Comparison of ENCODE assay signal across 16 cellular contexts in the genomic region with DNA sequence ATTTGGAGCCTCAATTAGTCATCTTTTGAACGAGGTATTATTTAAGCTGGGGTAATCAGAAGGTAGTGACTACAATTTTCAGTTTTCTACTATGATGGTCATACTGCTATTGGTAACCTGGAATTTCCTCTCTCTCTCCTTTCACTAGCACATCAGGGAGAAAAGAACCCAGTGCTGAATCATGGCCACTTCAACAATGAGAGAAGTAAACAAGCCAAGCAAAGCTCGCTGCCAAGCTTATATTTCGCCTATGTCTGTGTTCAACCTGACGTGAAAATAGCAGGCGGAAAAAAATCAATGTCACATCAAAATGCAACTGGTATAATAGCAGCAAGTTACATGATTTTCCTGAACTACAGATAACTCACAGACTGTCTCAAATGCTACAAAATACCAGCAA. TPM values are rescaled to one million over a fixed set of nuclear protein-coding genes. Genes with fewer than 3 reads are reported as not detected.
DNase-seq lines count a peak whose midpoint lies in the region; ATAC-seq and TF ChIP-seq lines count a peak whose summit lies in the region.
"Had no signal": no experiment of that assay in that cellular context is flagged by ENCODE, and none has a peak within 500 bp of the region (broad histone marks: within the 10 kb centered on the region; RNA-seq: fewer than 3 reads in every experiment).

No MANE protein-coding gene starts in this region.

- no peak for TF ChIP-seq POLR2A in GM18505 (IDR thresholded peaks at IDR 0.05; ENCODE audit: borderline replicate concordance, extremely low read depth, insufficient read depth, insufficient read length)

- H3K4me2 ChIP-seq in osteoblast (ENCODE audit: insufficient read depth, low read length), result no peak overlapping the region

- H3K79me2 ChIP-seq in osteoblast (ENCODE audit: insufficient read depth, low read length), result peaks cover 49% of the 10 kb centered on the region

- H3K27me3 ChIP-seq in osteoblast (ENCODE audit: insufficient read depth, low read length), result no peaks in the 10 kb centered on the region
- H3K27me3 ChIP-seq in H7 (ENCODE audit: control insufficient read depth, insufficient read depth, low read length), result no peaks in the 10 kb centered on the region
- H3K27me3 ChIP-seq: esophagus muscularis mucosa had no signal

- H3K4me3 ChIP-seq in choroid plexus epithelial cell (ENCODE audit: low read depth, low read length), result no peak overlapping the region
- H3K4me3 ChIP-seq in osteoblast (ENCODE audit: insufficient read depth, low read length), result no peak overlapping the region
- H3K4me3 ChIP-seq in H7 (ENCODE audit: insufficient read depth, low read depth, low read length), result no peak overlapping the region
- H3K4me3 ChIP-seq: esophagus muscularis mucosa had no signal

- H3K9me3 ChIP-seq in osteoblast (ENCODE audit: low read depth, low read length), result no peaks in the 10 kb centered on the region
- H3K9me3 ChIP-seq: esophagus muscularis mucosa had no signal

- peaks cover 21% of the 10 kb centered on the region for H3K4me1 ChIP-seq in osteoblast (ENCODE audit: insufficient read depth, low read length)

- H2AFZ ChIP-seq in osteoblast (ENCODE audit: low read length), result no peak overlapping the region

- H3K27ac ChIP-seq in osteoblast (ENCODE audit: low read depth, low read length), result no peak overlapping the region
- H3K27ac ChIP-seq: esophagus muscularis mucosa, RWPE1 had no signal

- peak; percentile 50 for DNase-seq in H4 (ENCODE audit: low spot score)
- peak; percentile 43 for DNase-seq in NCI-H345 treated with DMSO at 0.1 percent for 48 hours (lab: John Stamatoyannopoulos, UW; ENCODE audit: unreplicated experiment)
- DNase-seq in choroid plexus epithelial cell (ENCODE audit: low read depth), result peak; percentile 68
- DNase-seq in osteoblast (ENCODE audit: insufficient read length, low spot score, missing footprints), result peak; percentile 71
- DNase-seq in H7, result no peak
- DNase-seq in NCI-H2196 (lab: John Stamatoyannopoulos, UW; ENCODE audit: unreplicated experiment), result no peak
- DNase-seq: activated CD8-positive, alpha-beta T cell treated with anti-CD3 and anti-CD28 coated beads, Interleukin-2, amount 10 ng/mL, durations not matched to agents 7 days and 5 days; activated gamma-delta T cell; cerebellar nuclear complex; KBM-7; NCI-H524; retina had no signal

- no peaks in the 10 kb centered on the region for H4K20me1 ChIP-seq in osteoblast (ENCODE audit: insufficient read depth, low read length)

- no peak for TF ChIP-seq CTCF in choroid plexus epithelial cell (conservative IDR thresholded peaks at IDR 0.05; ENCODE audit: low read depth, low read length)
- TF ChIP-seq CTCF in osteoblast (IDR thresholded peaks at IDR 0.05; ENCODE audit: extremely low read depth, low read depth, low read length), result no peak

- no peaks in the 10 kb centered on the region for H3K36me3 ChIP-seq in osteoblast (ENCODE audit: insufficient read depth, low read length)
- no peaks in the 10 kb centered on the region for H3K36me3 ChIP-seq in H7 (replicated peaks; ENCODE audit: control insufficient read depth, insufficient read depth, low read length)
- H3K36me3 ChIP-seq: esophagus muscularis mucosa had no signal

- ATAC-seq in GM18505 (IDR thresholded peaks at IDR 0.05; ENCODE audit: unreplicated experiment) (no peak), GM21360 (IDR thresholded peaks at IDR 0.05; ENCODE audit: unreplicated experiment) (no peak)
- ATAC-seq: activated CD8-positive, alpha-beta T cell treated with anti-CD3 and anti-CD28 coated beads, Interleukin-2, amount 10 ng/mL, durations not matched to agents 7 days and 5 days had no signal

RNA-seq across cellular contexts. Expression of a gene that starts 38.2 kb away (rescaled TPM):
- 4.7 and 4.8 TPM in 2 replicates for total RNA-seq in H4 (2014; rRNA removed; shearing (Covaris generic))
- 3.3 and 5.0 TPM in 2 replicates for total RNA-seq in osteoblast
- 8.8 and 8.9 TPM in 2 replicates for total RNA-seq in H7 (2014; rRNA removed; shearing (Covaris generic))
- total RNA-seq: activated CD8-positive, alpha-beta T cell treated with anti-CD3 and anti-CD28 coated beads, Interleukin-2, amount 10 ng/mL, durations not matched to agents 7 days and 5 days had no signal

Comparison
In these comparisons a context has a peak if more than half of its experiments do, and no peak if none do; other contexts are left out.
1. DNase-seq: peak in H4 (single experiment), NCI-H345 treated with DMSO at 0.1 percent for 48 hours (single experiment), choroid plexus epithelial cell (single experiment) and osteoblast (single experiment); none in H7 (single experiment) and NCI-H2196 (single experiment).